ENCODE assay signal across 1 cellular context in genomic region chr3:186787642-186788481, GRCh38.
TF ChIP-seq lines count a peak whose summit lies in the region.

No MANE protein-coding gene starts in this region.

TF ChIP-seq in HCT116, 20 proteins besides CTCF, POLR2A, EP300 and RAD21:
- no peak for TF ChIP-seq SIN3A (IDR thresholded peaks at IDR 0.05; ENCODE audit: low read depth)
- TF ChIP-seq, protein P1, sequence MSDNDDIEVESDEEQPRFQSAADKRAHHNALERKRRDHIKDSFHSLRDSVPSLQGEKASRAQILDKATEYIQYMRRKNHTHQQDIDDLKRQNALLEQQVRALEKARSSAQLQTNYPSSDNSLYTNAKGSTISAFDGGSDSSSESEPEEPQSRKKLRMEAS (IDR thresholded peaks at IDR 0.05) = 0 out of 2 replicates have a peak, but pooled peaks have one; percentile 14
- no peak for TF ChIP-seq REST (IDR thresholded peaks at IDR 0.05; ENCODE audit: low read depth)
- TF ChIP-seq POLR2AphosphoS5 (IDR thresholded peaks at IDR 0.05; ENCODE audit: low read depth, low read length) = peak; percentile 29; the same call in 1 of the 2 replicates
- TF ChIP-seq ZBTB33 (IDR thresholded peaks at IDR 0.05; ENCODE audit: extremely low read depth, insufficient replicate concordance, low read length) = no peak
